In genomic region chr3:170355738-170356595, GRCh38 we compare ENCODE assay signal across 7 cellular contexts. TPM values are rescaled to one million over a fixed set of nuclear protein-coding genes. Genes with fewer than 3 reads are reported as not detected.
DNase-seq lines count a peak whose midpoint lies in the region; ATAC-seq, FAIRE-seq and TF ChIP-seq lines count a peak whose summit lies in the region.

No MANE protein-coding gene starts in this region.

- H3K4me1 ChIP-seq in GM23338 (ENCODE audit: insufficient read depth), result peaks cover 42% of the 10 kb centered on the region
- H3K4me1 ChIP-seq in endothelial cell of umbilical vein (ENCODE audit: control insufficient read depth, extremely low read depth, insufficient read depth, low read length), result peaks cover 37% of the 10 kb centered on the region
- peaks cover 28% of the 10 kb centered on the region for H3K4me1 ChIP-seq in muscle layer of colon (ENCODE audit: insufficient read depth, low read length)
- peaks cover 2 to 4% of the 10 kb centered on the region in 2 donors for H3K4me1 ChIP-seq in aorta (ENCODE audit: control insufficient read depth in 1 of 2, insufficient read depth in 2 of 2, low read length in 2 of 2)

- peaks cover 42% of the 10 kb centered on the region for H3K4me1 Mint-ChIP-seq in GM23338

- CTCF ChIA-PET in endothelial cell of umbilical vein (lab: Charles Lee), result interaction anchor here (0.6 to 2.8 kb wide), 13 partner anchors 10 to 456 kb away, joined by 3 to 16 read pairs (median 8); no protein-coding TSS in a partner anchor

- no peaks in the 10 kb centered on the region; the same call in 2 of the 3 replicates for H3K9me3 Mint-ChIP-seq in GM23338

- H2AFZ ChIP-seq in GM23338 (no peak overlapping the region), SU-DHL-6 (ENCODE audit: low read depth, low read length, severe bottlenecking) (peak overlapping the region; percentile 85), endothelial cell of umbilical vein (ENCODE audit: low read depth, low read length) (no peak overlapping the region)

- H3K36me3 ChIP-seq in GM23338 (ENCODE audit: insufficient read depth) (peaks cover 15% of the 10 kb centered on the region), SU-DHL-6 (ENCODE audit: low read length) (peaks cover 8% of the 10 kb centered on the region; the same call in 1 of the 2 replicates), endothelial cell of umbilical vein (ENCODE audit: control insufficient read depth in 2 of 2, extremely low read depth in 1 of 2, insufficient read depth in 2 of 2, low read length in 2 of 2) (peaks cover 2 to 7% of the 10 kb centered on the region in 2 experiments), muscle layer of colon (ENCODE audit: insufficient read depth, low read length) (no peaks in the 10 kb centered on the region), aorta (ENCODE audit: control insufficient read depth in 1 of 2, insufficient read depth in 2 of 2, low read length in 1 of 2) (peaks cover 0 to 2% of the 10 kb centered on the region in 2 donors)

- no peaks in the 10 kb centered on the region for H3K27me3 ChIP-seq in GM23338 (ENCODE audit: insufficient read depth)
- no peaks in the 10 kb centered on the region for H3K27me3 ChIP-seq in SU-DHL-6 (ENCODE audit: low read length)
- no peaks in the 10 kb centered on the region for H3K27me3 ChIP-seq in endothelial cell of umbilical vein (ENCODE audit: control insufficient read depth in 2 of 2, insufficient read depth in 2 of 2, low read length in 2 of 2)
- no peaks in the 10 kb centered on the region for H3K27me3 ChIP-seq in muscle layer of colon (ENCODE audit: control insufficient read depth in 1 of 2, insufficient read depth in 2 of 2, low read length in 2 of 2)
- H3K27me3 ChIP-seq in aorta (ENCODE audit: control insufficient read depth in 1 of 2, insufficient read depth in 2 of 2, low read length in 1 of 2), result no peaks in the 10 kb centered on the region

- no peak for TF ChIP-seq CTCF in GM23338 (conservative IDR thresholded peaks at IDR 0.05; ENCODE audit: low read depth in 2 of 2)
- no peak for TF ChIP-seq CTCF in LNCaP clone FGC (IDR thresholded peaks at IDR 0.05; ENCODE audit: control insufficient read depth, extremely low read depth, insufficient read depth)
- no peak for TF ChIP-seq CTCF in SU-DHL-6 (IDR thresholded peaks at IDR 0.05; ENCODE audit: insufficient read depth, low read length, poor library complexity, severe bottlenecking)
- TF ChIP-seq CTCF in endothelial cell of umbilical vein (IDR thresholded peaks at IDR 0.05; ENCODE audit: extremely low read depth in 1 of 2, insufficient read depth in 1 of 2, low read depth in 1 of 2, low read length in 2 of 2), result no peak

- H3K27ac Mint-ChIP-seq in GM23338, result peak overlapping the region; percentile 96

- intact Hi-C loops in endothelial cell of umbilical vein (cut with micrococcal nuclease) (loop anchor here (1.0 to 5.0 kb wide), 7 partner anchors 12 to 694 kb away; partner anchors contain the start of genes MECOM, MYNN, PHC3 and PRKCI), aorta (cut with DNase I) (no loop called here)

- H3K4me3 ChIP-seq in GM23338, result peak overlapping the region; percentile 63
- peak overlapping the region; percentile 42 for H3K4me3 ChIP-seq in LNCaP clone FGC (ENCODE audit: low read depth, low read length)
- H3K4me3 ChIP-seq in SU-DHL-6 (ENCODE audit: insufficient read depth, low read length, poor library complexity, severe bottlenecking), result peak overlapping the region; percentile 62
- peak overlapping the region; percentile 2 to 71 (median 36) for H3K4me3 ChIP-seq in endothelial cell of umbilical vein (replicated peaks in 1 of 3; ENCODE audit: insufficient read depth in 1 of 3, low read depth in 1 of 3, low read length in 3 of 3)
- H3K4me3 ChIP-seq in muscle layer of colon (ENCODE audit: low read depth in 1 of 2, low read length in 2 of 2), result peak overlapping the region; percentile 45 to 87
- peak overlapping the region; percentile 60 to 67 for H3K4me3 ChIP-seq in aorta (ENCODE audit: low read length in 2 of 2)

- H3K9me2 ChIP-seq in GM23338 (ENCODE audit: insufficient read depth) (no peaks in the 10 kb centered on the region), SU-DHL-6 (replicated peaks; ENCODE audit: insufficient read depth, low read length) (no peaks in the 10 kb centered on the region)

- 2% methylated on average over 22 of the region's 22 CpGs for WGBS in aorta, 2 donors

- H3K9me1 ChIP-seq in endothelial cell of umbilical vein (replicated peaks; ENCODE audit: control insufficient read depth, extremely low read depth, insufficient read depth, low read length), result no peaks in the 10 kb centered on the region

- TF ChIP-seq POLR2A in GM12891 (IDR thresholded peaks at IDR 0.05; ENCODE audit: low read depth, low read length) (no peak), endothelial cell of umbilical vein (IDR thresholded peaks at IDR 0.05; ENCODE audit: low read depth, low read length) (no peak)

- H3K9me3 ChIP-seq in SU-DHL-6 (ENCODE audit: insufficient read depth, low read length) (no peaks in the 10 kb centered on the region), endothelial cell of umbilical vein (replicated peaks; ENCODE audit: control insufficient read depth, insufficient read depth, low read length) (no peaks in the 10 kb centered on the region), muscle layer of colon (ENCODE audit: low read length) (no peaks in the 10 kb centered on the region), aorta (ENCODE audit: control insufficient read depth, low read length) (no peaks in the 10 kb centered on the region)

- H3K79me2 ChIP-seq in GM23338 (replicated peaks; ENCODE audit: insufficient read depth), result peaks cover 34% of the 10 kb centered on the region
- peaks cover 33% of the 10 kb centered on the region for H3K79me2 ChIP-seq in SU-DHL-6 (ENCODE audit: insufficient read depth, low read length)
- H3K79me2 ChIP-seq in endothelial cell of umbilical vein (ENCODE audit: control insufficient read depth, insufficient read depth, low read length), result peaks cover 33% of the 10 kb centered on the region

- dilution Hi-C loops in endothelial cell of umbilical vein (cut with MboI; ENCODE audit: extremely low pct_ligation_motif_present, low sequenced_read_pairs), result no loop called here

- H3K36me3 Mint-ChIP-seq in GM23338 (ENCODE audit: low read depth), result peaks cover 27% of the 10 kb centered on the region

- ATAC-seq in GM23338, result peak; percentile 3
- ATAC-seq in aorta (ENCODE audit: low FRiP score), result peak; percentile 1

- peaks cover 16% of the 10 kb centered on the region; the same call in 1 of the 2 replicates for H4K20me1 ChIP-seq in GM23338 (replicated peaks; ENCODE audit: insufficient read depth)
- no peaks in the 10 kb centered on the region for H4K20me1 ChIP-seq in SU-DHL-6 (ENCODE audit: low read depth, low read length)
- H4K20me1 ChIP-seq in endothelial cell of umbilical vein (replicated peaks; ENCODE audit: control insufficient read depth, extremely low read depth, insufficient read depth, low read length), result peaks cover under 1% of the 10 kb centered on the region

- POLR2A ChIA-PET in endothelial cell of umbilical vein (lab: Charles Lee), result interaction anchor here (0.6 to 1.4 kb wide), 3 partner anchors 10 to 558 kb away, joined by 4 to 5 read pairs (median 5); no protein-coding TSS in a partner anchor

- H3K9ac ChIP-seq in SU-DHL-6 (ENCODE audit: low read length) (peak overlapping the region; percentile 65), endothelial cell of umbilical vein (replicated peaks; ENCODE audit: extremely low read depth, insufficient read depth, low read length) (peak overlapping the region; percentile 99), muscle layer of colon (ENCODE audit: low read length) (peak overlapping the region; percentile 65)

- BruUV-seq in endothelial cell of umbilical vein (replicated peaks; lab: Mats Ljungman, UMichigan), result TSS peak; percentile 92

- peaks cover 5% of the 10 kb centered on the region for H3K27me3 Mint-ChIP-seq in GM23338 (ENCODE audit: insufficient read depth, low read depth, poor library complexity)

- peak overlapping the region; percentile 81 for H3K4me3 Mint-ChIP-seq in GM23338

- H3K27ac ChIP-seq in GM23338 (ENCODE audit: low read depth) (peak overlapping the region; percentile 99), SU-DHL-6 (ENCODE audit: low read depth, low read length) (peak overlapping the region; percentile 96), endothelial cell of umbilical vein (ENCODE audit: insufficient read depth, low read depth, low read length) (peak overlapping the region; percentile 100), muscle layer of colon (ENCODE audit: low read depth, low read length) (peak overlapping the region; percentile 92), aorta (ENCODE audit: low read depth in 1 of 2, low read length in 2 of 2) (peak overlapping the region; percentile 68 to 98)

- DNase-seq in GM12891 (ENCODE audit: insufficient read length, low spot score), result no peak
- DNase-seq in GM23338 (ENCODE audit: low spot score), result peak; percentile 62
- no peak for DNase-seq in LNCaP clone FGC (ENCODE audit: low read depth)
- peak; percentile 86 for DNase-seq in endothelial cell of umbilical vein (ENCODE audit: low read depth, low spot score)
- peak; percentile 58 to 81 for DNase-seq in aorta

- FAIRE-seq in GM12891 (lab: Jason Lieb, UNC) (peak; percentile 81), endothelial cell of umbilical vein (lab: Jason Lieb, UNC) (peak; percentile 21)

- H3K4me2 ChIP-seq in GM23338, result peak overlapping the region; percentile 83
- peak overlapping the region; percentile 99 for H3K4me2 ChIP-seq in SU-DHL-6 (ENCODE audit: low read depth, low read length, poor library complexity, severe bottlenecking)
- H3K4me2 ChIP-seq in endothelial cell of umbilical vein (ENCODE audit: insufficient read depth, low read length), result peak overlapping the region; percentile 94

- H3F3A ChIP-seq in GM23338 (replicated peaks; ENCODE audit: low read depth) (peaks cover 27% of the 10 kb centered on the region), SU-DHL-6 (ENCODE audit: insufficient read depth) (peaks cover 39% of the 10 kb centered on the region)

TF ChIP-seq in GM23338, 12 proteins besides CTCF, POLR2A, EP300 and RAD21 (continues in another document):
- TF ChIP-seq NANOG (IDR thresholded peaks at IDR 0.05; ENCODE audit: borderline replicate concordance), result no peak

TF ChIP-seq in endothelial cell of umbilical vein, 7 proteins besides CTCF, POLR2A, EP300 and RAD21 (continues in another document):
- no peak for TF ChIP-seq MYC (IDR thresholded peaks at IDR 0.05; ENCODE audit: low read depth, low read length)

RNA-seq across cellular contexts. Expression of gene SKIL, which starts 1.5 kb away (rescaled TPM):
- polyA plus RNA-seq in GM12891 (2012; ENCODE audit: low read depth, missing spikeins), result 4.0 TPM
- total RNA-seq in GM23338 (2014; rRNA removed; shearing (Covaris generic)), result 309 and 358 TPM in 2 replicates
- polyA plus RNA-seq in GM23338 (2016; fragmentation: Nextera tagmentation; extraction: Ambion mirVana) (134 and 141 TPM in 2 replicates), endothelial cell of umbilical vein (13.2 and 18.4 TPM in 2 replicates), aorta (10 to 100 TPM; 13.6 to 16.5 TPM)
- total RNA-seq in endothelial cell of umbilical vein (135 and 149 TPM in 2 replicates), aorta (100 to 1,000 TPM in 1 of 2 donors, 10 to 100 TPM in 1; 98.7 to 134 TPM)
- polyA plus RNA-seq in endothelial cell of umbilical vein (2011; cell fraction: cytosol; rRNA removed), result 20.2 and 22.9 TPM in 2 replicates
- polyA plus RNA-seq in endothelial cell of umbilical vein (2011; cell fraction: nucleus; rRNA removed), result 69.3 and 85.9 TPM in 2 replicates
- polyA plus RNA-seq in endothelial cell of umbilical vein (2012), result 83.5 and 84.7 TPM in 2 replicates
- 159 and 171 TPM in 2 replicates for polyA minus RNA-seq in endothelial cell of umbilical vein
- polyA minus RNA-seq in endothelial cell of umbilical vein (2011; cell fraction: cytosol; rRNA and poly(A)+ RNA removed), result 65.2 TPM
- 125 and 167 TPM in 2 replicates for polyA minus RNA-seq in endothelial cell of umbilical vein (2011; cell fraction: nucleus; rRNA and poly(A)+ RNA removed)

Comparison
In these comparisons a context has a peak if more than half of its experiments do, and no peak if none do; other contexts are left out.
1. DNase-seq: peak in GM23338 (single experiment), endothelial cell of umbilical vein (single experiment) and aorta (2 of 2); none in GM12891 (single experiment) and LNCaP clone FGC (single experiment).
2. Peak in every context shown above with its lines, with median percentiles within 50 percentile points of each other: H3K27ac ChIP-seq, H3K4me2 ChIP-seq, H3K4me3 ChIP-seq and H3K9ac ChIP-seq.